Comparison of ENCODE assay signal across 8 cellular contexts in genomic region chr9:112097712-112098688, GRCh38.
DNase-seq lines count a peak whose midpoint lies in the region; ATAC-seq and TF ChIP-seq lines count a peak whose summit lies in the region.

No MANE protein-coding gene starts in this region.

- TF ChIP-seq POLR2A in heart left ventricle (IDR thresholded peaks at IDR 0.05) = no peak

- POLR2A ChIA-PET in A673 (lab: Charles Lee; ENCODE audit: low non-redundant PET) = no interaction called here

- DNase-seq in A673 (ENCODE audit: low spot score) (peak; percentile 86), NCI-H1092 (lab: John Stamatoyannopoulos, UW) (peak; percentile 6), SKM-1 (lab: John Stamatoyannopoulos, UW; ENCODE audit: unreplicated experiment) (peak; percentile 4), heart left ventricle (peak in 4 of 5 donors; percentile 47 to 68 (median 54)), renal cortical epithelial cell (ENCODE audit: low read depth) (peak; percentile 68)
- DNase-seq in activated naive CD8-positive, alpha-beta T cell treated with anti-CD3 and anti-CD28 coated beads for 36 hours = peak; percentile 61

- ATAC-seq in GM19395 (IDR thresholded peaks at IDR 0.05; ENCODE audit: unreplicated experiment) (peak; percentile 67), heart left ventricle (peak; percentile 42 to 86 (median 82)), GM18498 (IDR thresholded peaks at IDR 0.05; ENCODE audit: unreplicated experiment) (no peak)

- peaks cover 6% of the 10 kb centered on the region for H3K36me3 Mint-ChIP-seq in activated naive CD8-positive, alpha-beta T cell treated with anti-CD3 and anti-CD28 coated beads for 36 hours

- no TSS peak for BruUV-seq in A673 (replicated peaks; lab: Mats Ljungman, UMichigan)

- WGBS in heart left ventricle, 4 donors = 72 to 77% (median 73%) methylated on average over 14 to 15 of the region's 15 CpGs

- H3K36me3 ChIP-seq in A673 (ENCODE audit: insufficient read depth, low read length, poor library complexity, severe bottlenecking) = no peaks in the 10 kb centered on the region
- peaks cover 0 to 7% (median 0%) of the 10 kb centered on the region in 9 donors for H3K36me3 ChIP-seq in heart left ventricle

- H3K9me3 ChIP-seq in A673 (ENCODE audit: low read depth, low read length, poor library complexity, severe bottlenecking) (no peaks in the 10 kb centered on the region), heart left ventricle (no peaks in the 10 kb centered on the region)

- H3K4me1 Mint-ChIP-seq in activated naive CD8-positive, alpha-beta T cell treated with anti-CD3 and anti-CD28 coated beads for 36 hours = peaks cover 26% of the 10 kb centered on the region

- H3K4me3 Mint-ChIP-seq in activated naive CD8-positive, alpha-beta T cell treated with anti-CD3 and anti-CD28 coated beads for 36 hours = no peak overlapping the region

- H3K27ac Mint-ChIP-seq in activated naive CD8-positive, alpha-beta T cell treated with anti-CD3 and anti-CD28 coated beads for 36 hours = no peak overlapping the region

- no peaks in the 10 kb centered on the region for H3K27me3 Mint-ChIP-seq in activated naive CD8-positive, alpha-beta T cell treated with anti-CD3 and anti-CD28 coated beads for 36 hours

- H3K9me3 Mint-ChIP-seq in activated naive CD8-positive, alpha-beta T cell treated with anti-CD3 and anti-CD28 coated beads for 36 hours = no peaks in the 10 kb centered on the region

- no peak overlapping the region for H3K4me3 ChIP-seq in A673 (ENCODE audit: low read depth, low read length, poor library complexity, severe bottlenecking)
- no peak overlapping the region for H3K4me3 ChIP-seq in heart left ventricle

- CTCF ChIA-PET in A673 (lab: Charles Lee) = interaction anchor here (0.6 to 1.3 kb wide), 8 partner anchors 8 to 695 kb away, joined by 3 to 14 read pairs (median 4); partner anchors contain the start of gene PTBP3

- intact Hi-C loops in A673 (cut with micrococcal nuclease; ENCODE audit: unreplicated experiment) = loop anchor here (1.0 to 10.0 kb wide), 4 partner anchors 235 to 807 kb away; partner anchors contain the start of gene PTBP3
- intact Hi-C loops in heart left ventricle (cut with DNase I) = loop anchor here in 8 of 10 donors (1.0 to 10.0 kb wide), 9 partner anchors 234 to 727 kb away; partner anchors contain the start of genes PTBP3 (in 6 of the 8) and INIP (in 3 of the 8)

- no peaks in the 10 kb centered on the region for H3K27me3 ChIP-seq in A673 (replicated peaks; ENCODE audit: insufficient read depth, low read depth, low read length, poor library complexity)
- H3K27me3 ChIP-seq in heart left ventricle = no peaks in the 10 kb centered on the region

- H3K4me1 ChIP-seq in A673 (ENCODE audit: insufficient read depth, low read length, poor library complexity, severe bottlenecking) (peaks cover 4% of the 10 kb centered on the region), heart left ventricle (peaks cover 0 to 53% (median 0%) of the 10 kb centered on the region in 12 donors)

- TF ChIP-seq CTCF in A673 (conservative IDR thresholded peaks at IDR 0.05; ENCODE audit: low read depth, low read length) = peak; percentile 93
- peak; percentile 79 to 95 (median 90) for TF ChIP-seq CTCF in heart left ventricle (IDR thresholded peaks at IDR 0.05)

- H3K27ac ChIP-seq in A673 (ENCODE audit: low read depth, low read length, poor library complexity, severe bottlenecking) (no peak overlapping the region), heart left ventricle (no peak overlapping the region)

Comparison
In these comparisons a context has a peak if more than half of its experiments do, and no peak if none do; other contexts are left out.
1. DNase-seq: peak in every context shown above with its lines; median percentile 86 in A673; 68 in renal cortical epithelial cell; 61 in activated naive CD8-positive, alpha-beta T cell treated with anti-CD3 and anti-CD28 coated beads for 36 hours; 54 in heart left ventricle; 6 in NCI-H1092; 4 in SKM-1.